In genomic region chr1:206729507-206729906, GRCh38 we compare ENCODE assay signal across 17 cellular contexts. TPM values are rescaled to one million over a fixed set of nuclear protein-coding genes. Genes with fewer than 3 reads are reported as not detected.
"Had no signal": no experiment of that assay in that cellular context is flagged by ENCODE, and none has a peak within 500 bp of the region (broad histone marks: within the 10 kb centered on the region; RNA-seq: fewer than 3 reads in every experiment).

No MANE protein-coding gene starts in this region.

- H3K9me3 Mint-ChIP-seq: activated naive CD4-positive, alpha-beta T cell treated with anti-CD3 and anti-CD28 coated beads for 36 hours; activated T-helper 2 cell treated with anti-CD3 and anti-CD28 coated beads, Interferon-gamma antibody, Interleukin-2, Interleukin-4, amounts not matched to agents 10 μg/mL and 5 μg/mL and 100 μg/mL, durations not matched to agents 14 hours and 24 hours and 36 hours; nephron progenitor cell had no signal

- H3K27ac Mint-ChIP-seq: activated naive CD4-positive, alpha-beta T cell treated with anti-CD3 and anti-CD28 coated beads for 36 hours; activated T-helper 2 cell treated with anti-CD3 and anti-CD28 coated beads, Interferon-gamma antibody, Interleukin-2, Interleukin-4, amounts not matched to agents 10 μg/mL and 5 μg/mL and 100 μg/mL, durations not matched to agents 14 hours and 24 hours and 36 hours; nephron progenitor cell; progenitor cell of endocrine pancreas had no signal

- DNase-seq: activated CD4-positive, alpha-beta T cell treated with anti-CD3 and anti-CD28 coated beads for 48 hours; activated naive CD4-positive, alpha-beta T cell treated with anti-CD3 and anti-CD28 coated beads for 36 hours; left lung; mesendoderm; nephron progenitor cell; occipital lobe; small intestine; stimulated activated CD4-positive, alpha-beta T cell treated with anti-CD3 and anti-CD28 coated beads, Interleukin-4, amount 100 ng/mL, for 24 hours; stimulated activated CD8-positive, alpha-beta memory T cell treated with anti-CD3 and anti-CD28 coated beads, Interleukin-4, amount 100 ng/mL, for 48 hours had no signal

- H3K27me3 Mint-ChIP-seq: progenitor cell of endocrine pancreas had no signal

- ATAC-seq: left lung had no signal

- H3K4me3 ChIP-seq: left lung, right atrium auricular region, tibial artery had no signal

- H3K4me3 Mint-ChIP-seq: activated naive CD4-positive, alpha-beta T cell treated with anti-CD3 and anti-CD28 coated beads for 36 hours; nephron progenitor cell had no signal

RNA-seq across cellular contexts. Expression of gene IL19, which starts 41.1 kb away (rescaled TPM):
- total RNA-seq: activated naive CD4-positive, alpha-beta T cell treated with anti-CD3 and anti-CD28 coated beads for 36 hours; activated T-helper 2 cell treated with anti-CD3 and anti-CD28 coated beads, Interferon-gamma antibody, Interleukin-2, Interleukin-4, amounts not matched to agents 10 μg/mL and 5 μg/mL and 100 μg/mL, durations not matched to agents 14 hours and 24 hours and 36 hours; bronchial epithelial cell; left lung; occipital lobe; progenitor cell of endocrine pancreas; right atrium auricular region; T-helper 1 cell treated with Interleukin-12 subunit alpha and Interleukin-12 subunit beta and Interleukin-4 antibody, amounts not matched to agents 30 ng/mL and 1 ng/mL, for 36 hours had no signal
- polyA plus RNA-seq: keratinocyte, small intestine had no signal

RNA-seq across cellular contexts. Expression of gene IL10, which starts 42.8 kb away (rescaled TPM):
- total RNA-seq: activated naive CD4-positive, alpha-beta T cell treated with anti-CD3 and anti-CD28 coated beads for 36 hours; astrocyte; bronchial epithelial cell; occipital lobe; progenitor cell of endocrine pancreas had no signal
- polyA plus RNA-seq: keratinocyte had no signal
